In the genomic region with DNA sequence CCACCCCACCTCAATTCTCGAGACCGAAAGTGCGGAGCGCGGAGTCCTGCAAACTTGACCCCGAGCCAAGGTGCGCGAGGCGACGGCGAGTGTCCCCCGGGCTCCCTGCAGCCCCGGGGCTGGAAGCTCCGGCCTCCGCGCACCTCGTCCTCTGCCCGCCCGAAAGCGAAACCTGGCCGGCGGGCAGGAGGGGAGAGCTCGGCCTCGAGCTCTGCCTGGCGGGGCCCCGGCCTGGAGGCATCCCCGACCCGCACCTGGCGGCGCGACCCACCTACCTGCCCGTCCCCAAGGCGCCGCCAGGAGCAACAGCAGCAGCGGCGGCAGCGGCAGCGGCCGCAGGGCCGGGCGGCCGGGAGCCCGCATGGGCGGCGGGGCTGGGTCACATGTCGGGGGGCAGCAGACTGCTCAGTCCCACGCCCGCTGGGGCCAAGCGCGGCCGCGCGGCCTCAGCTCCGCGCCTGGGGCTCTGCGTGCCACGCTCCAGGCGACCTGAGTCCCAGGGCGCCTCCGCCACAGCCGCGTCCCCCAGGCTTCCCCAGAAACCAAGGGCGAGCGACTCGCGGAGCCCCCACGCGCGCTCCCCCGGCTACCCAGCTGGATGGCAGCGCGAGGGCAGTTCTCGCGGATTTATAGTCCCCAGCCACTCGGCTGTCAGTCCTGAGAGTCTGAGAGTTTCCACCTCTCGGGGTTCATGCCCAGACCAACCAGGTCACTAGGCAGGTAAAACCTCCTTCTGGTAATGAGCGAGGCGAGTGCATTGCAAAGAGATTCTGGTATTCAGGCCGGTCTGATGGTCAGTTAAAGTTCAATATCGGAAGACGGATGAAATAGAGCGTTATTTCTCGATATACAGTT, we compare ENCODE assay signal across 8 cellular contexts. TPM values are rescaled to one million over a fixed set of nuclear protein-coding genes. Genes with fewer than 3 reads are reported as not detected.
DNase-seq lines count a peak whose midpoint lies in the region; ATAC-seq and TF ChIP-seq lines count a peak whose summit lies in the region.

A gene with protein sequence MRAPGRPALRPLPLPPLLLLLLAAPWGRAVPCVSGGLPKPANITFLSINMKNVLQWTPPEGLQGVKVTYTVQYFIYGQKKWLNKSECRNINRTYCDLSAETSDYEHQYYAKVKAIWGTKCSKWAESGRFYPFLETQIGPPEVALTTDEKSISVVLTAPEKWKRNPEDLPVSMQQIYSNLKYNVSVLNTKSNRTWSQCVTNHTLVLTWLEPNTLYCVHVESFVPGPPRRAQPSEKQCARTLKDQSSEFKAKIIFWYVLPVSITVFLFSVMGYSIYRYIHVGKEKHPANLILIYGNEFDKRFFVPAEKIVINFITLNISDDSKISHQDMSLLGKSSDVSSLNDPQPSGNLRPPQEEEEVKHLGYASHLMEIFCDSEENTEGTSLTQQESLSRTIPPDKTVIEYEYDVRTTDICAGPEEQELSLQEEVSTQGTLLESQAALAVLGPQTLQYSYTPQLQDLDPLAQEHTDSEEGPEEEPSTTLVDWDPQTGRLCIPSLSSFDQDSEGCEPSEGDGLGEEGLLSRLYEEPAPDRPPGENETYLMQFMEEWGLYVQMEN (minus strand): TSS at position 600 of the 855 bp plus-strand sequence. CDS start 237 bp downstream, at position 363.

- DNase-seq in AG04449 (ENCODE audit: low read depth, low spot score): no peak
- DNase-seq in T-helper 2 cell: peak in 3 of 5 experiments; percentile 3 to 16 (median 5)
- DNase-seq in esophagus squamous epithelium (lab: John Stamatoyannopoulos, UW): no peak
- no peak for DNase-seq in SIG-M5 (lab: John Stamatoyannopoulos, UW)

- peak; percentile 58 for ATAC-seq in GM18511 (IDR thresholded peaks at IDR 0.05; ENCODE audit: unreplicated experiment)
- ATAC-seq in GM21528 (IDR thresholded peaks at IDR 0.05; ENCODE audit: low FRiP score, unreplicated experiment): no peak
- ATAC-seq in HG03378 (IDR thresholded peaks at IDR 0.05; ENCODE audit: unreplicated experiment): no peak

- H3K27me3 ChIP-seq in esophagus squamous epithelium (peaks cover 0 to 35% (median 0%) of the 10 kb centered on the region in 4 donors), mucosa of rectum (ENCODE audit: control insufficient read depth in 2 of 2, insufficient read depth in 2 of 2, low read length in 2 of 2) (peaks cover 6 to 14% of the 10 kb centered on the region in 2 donors)

- 13 to 57% methylated on average over 2 to 23 of the region's 83 CpGs for WGBS in esophagus squamous epithelium, 2 donors

- TF ChIP-seq POLR2A in esophagus squamous epithelium (IDR thresholded peaks at IDR 0.05): no peak

- peak within 1 kb of the TSS; percentile 74 for H3K4me3 ChIP-seq in AG04449 (ENCODE audit: low read depth, low read length)
- peak within 1 kb of the TSS; percentile 64 to 97 (median 86) for H3K4me3 ChIP-seq in esophagus squamous epithelium
- H3K4me3 ChIP-seq in mucosa of rectum (ENCODE audit: low read length in 2 of 2): peak within 1 kb of the TSS; percentile 63 to 83

- H3K36me3 ChIP-seq in esophagus squamous epithelium (no peaks in the 10 kb centered on the region), mucosa of rectum (ENCODE audit: control insufficient read depth in 2 of 2, insufficient read depth in 2 of 2, low read length in 2 of 2) (no peaks in the 10 kb centered on the region)

- H3K4me1 ChIP-seq in esophagus squamous epithelium: peaks cover 0 to 30% (median 0%) of the 10 kb centered on the region in 3 donors
- peaks cover 5 to 18% of the 10 kb centered on the region in 2 donors for H3K4me1 ChIP-seq in mucosa of rectum (ENCODE audit: control insufficient read depth in 2 of 2, insufficient read depth in 2 of 2, low read length in 2 of 2)

- peak within 1 kb of the TSS; percentile 63 to 82 for H3K9ac ChIP-seq in mucosa of rectum (ENCODE audit: low read depth in 1 of 2, low read length in 2 of 2)

- no peak for TF ChIP-seq CTCF in AG04449 (IDR thresholded peaks at IDR 0.05; ENCODE audit: insufficient read depth, low read length, missing control alignments)
- peak in 2 of 6 experiments; percentile 27 to 31 for TF ChIP-seq CTCF in esophagus squamous epithelium (IDR thresholded peaks at IDR 0.05)

- CTCF ChIA-PET in AG04449 (lab: Yijun Ruan, JAX): interaction anchor here (1.3 to 1.6 kb wide), 2 partner anchors 11 to 31 kb away, joined by 3 to 4 read pairs; no protein-coding TSS in a partner anchor

- intact Hi-C loops in esophagus squamous epithelium (cut with DNase I): no loop called here

- H3K27ac ChIP-seq in esophagus squamous epithelium: peak within 1 kb of the TSS; percentile 78 to 98 (median 87)
- H3K27ac ChIP-seq in mucosa of rectum (ENCODE audit: low read depth in 2 of 2, low read length in 2 of 2): peak within 1 kb of the TSS; percentile 63 to 71

- H3K9me3 ChIP-seq in esophagus squamous epithelium (no peaks in the 10 kb centered on the region), mucosa of rectum (ENCODE audit: control insufficient read depth in 2 of 2, low read length in 2 of 2) (no peaks in the 10 kb centered on the region)

- POLR2A ChIA-PET in AG04449 (lab: Yijun Ruan, JAX): no interaction called here

RNA-seq across cellular contexts. Expression of the gene that starts here (rescaled TPM):
- total RNA-seq in esophagus squamous epithelium: 10 to 100 TPM; 11.1 to 20.7 (median 13.1) TPM

Comparison
In these comparisons a context has a peak if more than half of its experiments do, and no peak if none do; other contexts are left out.
1. DNase-seq: peak in T-helper 2 cell (3 of 5); none in AG04449 (single experiment), esophagus squamous epithelium (single experiment) and SIG-M5 (single experiment).
2. Peak in every context shown above with its lines, with median percentiles within 50 percentile points of each other: H3K4me3 ChIP-seq.